24 cellular contexts compared by ENCODE assay signal in genomic region chr22:44462246-44463015, GRCh38. TPM values are rescaled to one million over a fixed set of nuclear protein-coding genes. Genes with fewer than 3 reads are reported as not detected.
DNase-seq lines count a peak whose midpoint lies in the region; ATAC-seq and TF ChIP-seq lines count a peak whose summit lies in the region.
"Had no signal": no experiment of that assay in that cellular context is flagged by ENCODE, and none has a peak within 500 bp of the region (broad histone marks: within the 10 kb centered on the region; RNA-seq: fewer than 3 reads in every experiment).

No MANE protein-coding gene starts in this region.

- H3K9me3 Mint-ChIP-seq in activated CD8-positive, alpha-beta T cell treated with anti-CD3 and anti-CD28 coated beads, Interleukin-2, amount 10 ng/mL, durations not matched to agents 7 days and 5 days (ENCODE audit: insufficient read depth): peaks cover 5% of the 10 kb centered on the region
- H3K9me3 Mint-ChIP-seq in activated CD8-positive, alpha-beta T cell treated with anti-CD3 and anti-CD28 coated beads for 36 hours: peaks cover 5% of the 10 kb centered on the region

- peaks cover 28% of the 10 kb centered on the region for H3K4me1 Mint-ChIP-seq in activated CD8-positive, alpha-beta T cell treated with anti-CD3 and anti-CD28 coated beads, Interleukin-2, amount 10 ng/mL, durations not matched to agents 7 days and 5 days (ENCODE audit: low read depth)
- H3K4me1 Mint-ChIP-seq in activated CD8-positive, alpha-beta T cell treated with anti-CD3 and anti-CD28 coated beads for 36 hours (ENCODE audit: low read depth): peaks cover 8% of the 10 kb centered on the region

- peaks cover 5% of the 10 kb centered on the region for H3K36me3 Mint-ChIP-seq in activated CD8-positive, alpha-beta T cell treated with anti-CD3 and anti-CD28 coated beads, Interleukin-2, amount 10 ng/mL, durations not matched to agents 7 days and 5 days (ENCODE audit: low read depth)
- no peaks in the 10 kb centered on the region for H3K36me3 Mint-ChIP-seq in activated CD8-positive, alpha-beta T cell treated with anti-CD3 and anti-CD28 coated beads for 36 hours (ENCODE audit: low read depth)
- H3K36me3 Mint-ChIP-seq: CD14-positive monocyte had no signal

- 76 to 86% (median 80%) methylated on average over 16 of the region's 16 CpGs for WGBS in stomach, 5 donors

- peaks cover 3% of the 10 kb centered on the region for H3K27me3 Mint-ChIP-seq in activated CD8-positive, alpha-beta T cell treated with anti-CD3 and anti-CD28 coated beads, Interleukin-2, amount 10 ng/mL, durations not matched to agents 7 days and 5 days (ENCODE audit: low read depth)
- no peaks in the 10 kb centered on the region for H3K27me3 Mint-ChIP-seq in activated CD8-positive, alpha-beta T cell treated with anti-CD3 and anti-CD28 coated beads for 36 hours

- H3K36me3 ChIP-seq in stomach: no peaks in the 10 kb centered on the region
- H3K36me3 ChIP-seq: BE2C had no signal

- no peaks in the 10 kb centered on the region for H3K4me1 ChIP-seq in stomach
- H3K4me1 ChIP-seq: BE2C had no signal

- no peak overlapping the region for H3K27ac ChIP-seq in stomach
- H3K27ac ChIP-seq: RWPE1 had no signal

- no peak overlapping the region for H3K27ac Mint-ChIP-seq in activated CD8-positive, alpha-beta T cell treated with anti-CD3 and anti-CD28 coated beads, Interleukin-2, amount 10 ng/mL, durations not matched to agents 7 days and 5 days
- no peak overlapping the region for H3K27ac Mint-ChIP-seq in activated CD8-positive, alpha-beta T cell treated with anti-CD3 and anti-CD28 coated beads for 36 hours
- H3K27ac Mint-ChIP-seq: CD14-positive monocyte had no signal

- intact Hi-C loops in activated CD8-positive, alpha-beta T cell treated with anti-CD3 and anti-CD28 coated beads for 36 hours (cut with micrococcal nuclease): no loop called here
- intact Hi-C loops in stomach (cut with DNase I; ENCODE audit: low total_unique reads): no loop called here

- no peak for TF ChIP-seq CTCF in activated CD8-positive, alpha-beta T cell treated with anti-CD3 and anti-CD28 coated beads for 36 hours (IDR thresholded peaks at IDR 0.05)
- TF ChIP-seq CTCF in stomach (IDR thresholded peaks at IDR 0.05): no peak

- H3K9me3 ChIP-seq in stomach: no peaks in the 10 kb centered on the region
- H3K9me3 ChIP-seq: BE2C had no signal

- CTCF ChIA-PET in activated CD8-positive, alpha-beta T cell treated with anti-CD3 and anti-CD28 coated beads, Interleukin-2, amount 10 ng/mL, durations not matched to agents 7 days and 5 days (lab: Charles Lee): no interaction called here
- CTCF ChIA-PET in activated CD8-positive, alpha-beta T cell treated with anti-CD3 and anti-CD28 coated beads for 36 hours (lab: Charles Lee): interaction anchor here (1.2 kb wide), 1 partner anchor 163 kb away, joined by 3 read pairs; no protein-coding TSS in a partner anchor

- no peak for TF ChIP-seq EP300 in stomach (IDR thresholded peaks at IDR 0.05)

- no peaks in the 10 kb centered on the region for H3K27me3 ChIP-seq in stomach
- H3K27me3 ChIP-seq: BE2C had no signal

- H3K4me3 ChIP-seq in stomach: no peak overlapping the region

- POLR2A ChIA-PET in activated CD8-positive, alpha-beta T cell treated with anti-CD3 and anti-CD28 coated beads, Interleukin-2, amount 10 ng/mL, durations not matched to agents 7 days and 5 days (lab: Charles Lee): no interaction called here
- POLR2A ChIA-PET in activated CD8-positive, alpha-beta T cell treated with anti-CD3 and anti-CD28 coated beads for 36 hours (lab: Charles Lee): no interaction called here

- no peak for ATAC-seq in activated CD8-positive, alpha-beta T cell treated with anti-CD3 and anti-CD28 coated beads, Interleukin-2, amount 10 ng/mL, durations not matched to agents 7 days and 5 days
- ATAC-seq in activated CD8-positive, alpha-beta T cell treated with anti-CD3 and anti-CD28 coated beads for 36 hours: no peak
- ATAC-seq in left lobe of liver: no peak
- ATAC-seq: Panc1 had no signal

- no peak for TF ChIP-seq POLR2A in stomach (IDR thresholded peaks at IDR 0.05)

- no peak overlapping the region for H3K4me3 Mint-ChIP-seq in activated CD8-positive, alpha-beta T cell treated with anti-CD3 and anti-CD28 coated beads, Interleukin-2, amount 10 ng/mL, durations not matched to agents 7 days and 5 days
- no peak overlapping the region for H3K4me3 Mint-ChIP-seq in activated CD8-positive, alpha-beta T cell treated with anti-CD3 and anti-CD28 coated beads for 36 hours
- H3K4me3 Mint-ChIP-seq: CD14-positive monocyte had no signal

- peak; percentile 11 for DNase-seq in activated CD8-positive, alpha-beta T cell treated with anti-CD3 and anti-CD28 coated beads, Interleukin-2, amount 10 ng/mL, durations not matched to agents 7 days and 5 days
- DNase-seq in activated CD8-positive, alpha-beta T cell treated with anti-CD3 and anti-CD28 coated beads for 36 hours: no peak
- DNase-seq in NCI-H526 treated with DMSO at 0.1 percent for 48 hours (lab: John Stamatoyannopoulos, UW): peak; percentile 48
- DNase-seq in left lobe of liver (ENCODE audit: low spot score): peak; percentile 33
- peak; percentile 20 for DNase-seq in stomach
- no peak for DNase-seq in NCI-H2196 (lab: John Stamatoyannopoulos, UW; ENCODE audit: unreplicated experiment)
- DNase-seq in SKM-1 (lab: John Stamatoyannopoulos, UW; ENCODE audit: unreplicated experiment): no peak
- DNase-seq in NCI-H1436 treated with DMSO at 0.1 percent for 48 hours (lab: John Stamatoyannopoulos, UW): no peak
- DNase-seq: 8988T, ACHN, BE2C, Calu3, DMS153, DND-41, Karpas-422, NCI-H1092 treated with DMSO at 0.1 percent for 48 hours, NCI-H1436, NCI-H187 treated with DMSO at 0.1 percent for 48 hours, NCI-H2171 treated with DMSO at 0.1 percent for 48 hours, NCI-H69, SHP77 had no signal

RNA-seq across cellular contexts. Expression of gene RTL6, which starts 35.6 kb away (rescaled TPM):
- total RNA-seq in activated CD8-positive, alpha-beta T cell treated with anti-CD3 and anti-CD28 coated beads, Interleukin-2, amount 10 ng/mL, durations not matched to agents 7 days and 5 days: 1 to 10 TPM; 6.8 to 7.3 TPM
- 1 to 10 TPM; 5.7 to 6.1 TPM for total RNA-seq in activated CD8-positive, alpha-beta T cell treated with anti-CD3 and anti-CD28 coated beads for 36 hours
- total RNA-seq in left lobe of liver (5.1 TPM), stomach (10 to 100 TPM in 4 of 5 donors, 1 to 10 TPM in 1; 5.8 to 25.4 (median 16.9) TPM)
- 1 to 10 TPM; 4.0 to 9.2 (median 8.4) TPM for polyA plus RNA-seq in stomach

Comparison
In these comparisons a context has a peak if more than half of its experiments do, and no peak if none do; other contexts are left out.
1. DNase-seq: peak in activated CD8-positive, alpha-beta T cell treated with anti-CD3 and anti-CD28 coated beads, Interleukin-2, amount 10 ng/mL, durations not matched to agents 7 days and 5 days (single experiment), NCI-H526 treated with DMSO at 0.1 percent for 48 hours (single experiment), left lobe of liver (single experiment) and stomach (single experiment); none in activated CD8-positive, alpha-beta T cell treated with anti-CD3 and anti-CD28 coated beads for 36 hours (single experiment), NCI-H2196 (single experiment), SKM-1 (single experiment) and NCI-H1436 treated with DMSO at 0.1 percent for 48 hours (single experiment).